In genomic region chr6:137216875-137217553, GRCh38 we compare ENCODE assay signal across 8 cellular contexts. TPM values are rescaled to one million over a fixed set of nuclear protein-coding genes. Genes with fewer than 3 reads are reported as not detected.
A peak's percentile ranks its signal among the peaks of the same experiment; 100 is the strongest.
DNase-seq lines count a peak whose midpoint lies in the region; ATAC-seq, FAIRE-seq and TF ChIP-seq lines count a peak whose summit lies in the region.

No MANE protein-coding gene starts in this region.

- peak overlapping the region; percentile 90 for H3K4me2 ChIP-seq in astrocyte (ENCODE audit: low read length)

- H3K4me3 ChIP-seq in astrocyte (ENCODE audit: insufficient read depth, low read depth, low read length): peak overlapping the region; percentile 97
- peak overlapping the region; percentile 66 to 79 for H3K4me3 ChIP-seq in left lung
- H3K4me3 ChIP-seq in thymus (ENCODE audit: low read length): peak overlapping the region; percentile 6

- peak overlapping the region; percentile 19 for H3K4me3 Mint-ChIP-seq in T-helper 1 cell treated with Interleukin-12 subunit alpha and Interleukin-12 subunit beta and Interleukin-4 antibody, amounts not matched to agents 30 μg/mL and 1 μg/mL, for 36 hours
- peak overlapping the region; percentile 100 for H3K4me3 Mint-ChIP-seq in astrocyte (ENCODE audit: unreplicated experiment)
- no peak overlapping the region for H3K4me3 Mint-ChIP-seq in nephron progenitor cell

- TF ChIP-seq CTCF in astrocyte (IDR thresholded peaks at IDR 0.05; ENCODE audit: insufficient read depth, low read depth, low read length) (no peak), left lung (IDR thresholded peaks at IDR 0.05) (no peak), nephron progenitor cell (IDR thresholded peaks at IDR 0.05) (no peak)

- intact Hi-C loops in left lung (cut with DNase I): no loop called here

- no peak for FAIRE-seq in astrocyte (lab: Jason Lieb, UNC)

- H3K27me3 ChIP-seq in astrocyte (ENCODE audit: insufficient read depth, low read length): no peaks in the 10 kb centered on the region
- H3K27me3 ChIP-seq in left lung: no peaks in the 10 kb centered on the region
- no peaks in the 10 kb centered on the region for H3K27me3 ChIP-seq in thymus (ENCODE audit: control insufficient read depth, insufficient read depth)

- no peak overlapping the region for H3K9ac ChIP-seq in astrocyte (ENCODE audit: low read length)

- no peak overlapping the region for H3K27ac Mint-ChIP-seq in T-helper 1 cell treated with Interleukin-12 subunit alpha and Interleukin-12 subunit beta and Interleukin-4 antibody, amounts not matched to agents 30 μg/mL and 1 μg/mL, for 36 hours
- H3K27ac Mint-ChIP-seq in astrocyte (ENCODE audit: unreplicated experiment): no peak overlapping the region
- no peak overlapping the region for H3K27ac Mint-ChIP-seq in nephron progenitor cell

- DNase-seq in T-helper 1 cell (no peak), astrocyte (ENCODE audit: low read depth) (no peak), left lung (no peak), nephron progenitor cell (no peak)

- H3K36me3 ChIP-seq in astrocyte (ENCODE audit: insufficient read depth, low read length): no peaks in the 10 kb centered on the region
- H3K36me3 ChIP-seq in left lung: peaks cover 0 to 3% of the 10 kb centered on the region in 2 donors
- no peaks in the 10 kb centered on the region for H3K36me3 ChIP-seq in thymus (ENCODE audit: control insufficient read depth, insufficient read depth)

- H3K27ac ChIP-seq in astrocyte (ENCODE audit: low read depth, low read length) (no peak overlapping the region), left lung (peak overlapping the region; percentile 99 to 100), thymus (ENCODE audit: low read depth) (peak overlapping the region; percentile 55)

- ATAC-seq in left lung: peak; percentile 6
- no peak for ATAC-seq in HG02852 (IDR thresholded peaks at IDR 0.05; ENCODE audit: unreplicated experiment)
- no peak for ATAC-seq in HG03457 (IDR thresholded peaks at IDR 0.05; ENCODE audit: unreplicated experiment)

- H3K9me3 Mint-ChIP-seq in T-helper 1 cell treated with Interleukin-12 subunit alpha and Interleukin-12 subunit beta and Interleukin-4 antibody, amounts not matched to agents 30 μg/mL and 1 μg/mL, for 36 hours: no peaks in the 10 kb centered on the region
- H3K9me3 Mint-ChIP-seq in astrocyte (ENCODE audit: unreplicated experiment) (no peaks in the 10 kb centered on the region), nephron progenitor cell (peaks cover 19% of the 10 kb centered on the region)

- H2AFZ ChIP-seq in astrocyte (ENCODE audit: low read depth, low read length): no peak overlapping the region

- peaks cover 35% of the 10 kb centered on the region for H3K36me3 Mint-ChIP-seq in T-helper 1 cell treated with Interleukin-12 subunit alpha and Interleukin-12 subunit beta and Interleukin-4 antibody, amounts not matched to agents 30 μg/mL and 1 μg/mL, for 36 hours (ENCODE audit: low read depth)
- no peaks in the 10 kb centered on the region for H3K36me3 Mint-ChIP-seq in astrocyte (ENCODE audit: low read depth, unreplicated experiment)
- H3K36me3 Mint-ChIP-seq in nephron progenitor cell (ENCODE audit: low read depth): peaks cover 26% of the 10 kb centered on the region

- peaks cover 50% of the 10 kb centered on the region for H4K20me1 ChIP-seq in astrocyte (ENCODE audit: insufficient read depth, low read length)

- no peaks in the 10 kb centered on the region for H3K27me3 Mint-ChIP-seq in T-helper 1 cell treated with Interleukin-12 subunit alpha and Interleukin-12 subunit beta and Interleukin-4 antibody, amounts not matched to agents 30 μg/mL and 1 μg/mL, for 36 hours (ENCODE audit: low read depth)
- no peaks in the 10 kb centered on the region for H3K27me3 Mint-ChIP-seq in astrocyte (ENCODE audit: low read depth, unreplicated experiment)
- peaks cover 4% of the 10 kb centered on the region for H3K27me3 Mint-ChIP-seq in nephron progenitor cell (ENCODE audit: low read depth, poor library complexity)

- peaks cover 71% of the 10 kb centered on the region for H3K79me2 ChIP-seq in astrocyte (ENCODE audit: insufficient read depth, low read length)

- H3K4me1 ChIP-seq in astrocyte (ENCODE audit: insufficient read depth, low read length) (peaks cover 12% of the 10 kb centered on the region), left lung (peaks cover 43 to 83% of the 10 kb centered on the region in 2 donors), thymus (ENCODE audit: control insufficient read depth, insufficient read depth, low read length) (peaks cover 7% of the 10 kb centered on the region)

- 91% methylated on average over 12 of the region's 12 CpGs for WGBS in thymus

- H3K9me3 ChIP-seq in astrocyte (ENCODE audit: insufficient read depth, low read depth, low read length) (no peaks in the 10 kb centered on the region), left lung (no peaks in the 10 kb centered on the region), thymus (ENCODE audit: control insufficient read depth) (no peaks in the 10 kb centered on the region)

- peaks cover 50% of the 10 kb centered on the region for H3K4me1 Mint-ChIP-seq in T-helper 1 cell treated with Interleukin-12 subunit alpha and Interleukin-12 subunit beta and Interleukin-4 antibody, amounts not matched to agents 30 μg/mL and 1 μg/mL, for 36 hours (ENCODE audit: low read depth)
- H3K4me1 Mint-ChIP-seq in astrocyte (ENCODE audit: low read depth, unreplicated experiment) (peaks cover 22% of the 10 kb centered on the region), nephron progenitor cell (peaks cover 35% of the 10 kb centered on the region)

RNA-seq across cellular contexts. Expression of gene IFNGR1, which starts 2.2 kb away (rescaled TPM):
- total RNA-seq in astrocyte (38.3 and 42.3 TPM in 2 replicates), left lung (100 to 1,000 TPM; 131 to 171 TPM)
- 197 TPM for polyA plus RNA-seq in thymus

RNA-seq across cellular contexts. Expression of gene IL22RA2, which starts 43.6 kb away (rescaled TPM):
- total RNA-seq in astrocyte (not detected in 2 replicates), left lung (not detected)
- 0.84 TPM for polyA plus RNA-seq in thymus

Comparison
In these comparisons a context has a peak if more than half of its experiments do, and no peak if none do; other contexts are left out.
1. H3K4me3 ChIP-seq: peak in every context shown above with its lines; median percentile 97 in astrocyte; 72 in left lung; 6 in thymus.